Comparison of ENCODE assay signal across 10 cellular contexts in genomic region chr22:37678372-37678771, GRCh38. TPM values are rescaled to one million over a fixed set of nuclear protein-coding genes. Genes with fewer than 3 reads are reported as not detected.
DNase-seq lines count a peak whose midpoint lies in the region; ATAC-seq, FAIRE-seq and TF ChIP-seq lines count a peak whose summit lies in the region.
"Had no signal": no experiment of that assay in that cellular context is flagged by ENCODE, and none has a peak within 500 bp of the region (broad histone marks: within the 10 kb centered on the region; RNA-seq: fewer than 3 reads in every experiment).

No MANE protein-coding gene starts in this region.

- H3K9ac ChIP-seq in PC-3 (ENCODE audit: low read length) (no peak overlapping the region), endothelial cell of umbilical vein (replicated peaks; ENCODE audit: extremely low read depth, insufficient read depth, low read length) (no peak overlapping the region), MM.1S (ENCODE audit: low read length) (no peak overlapping the region)

- H3K4me2 ChIP-seq in PC-3 (ENCODE audit: low read length) (peak overlapping the region; percentile 42), endothelial cell of umbilical vein (ENCODE audit: insufficient read depth, low read length) (peak overlapping the region; percentile 43), MM.1S (ENCODE audit: low read depth, low read length) (no peak overlapping the region)

- peaks cover 34% of the 10 kb centered on the region for H3K4me1 ChIP-seq in CD4-positive, alpha-beta memory T cell (ENCODE audit: insufficient read depth, low read length)
- H3K4me1 ChIP-seq in PC-3 (ENCODE audit: insufficient read depth, low read length) (peaks cover 15% of the 10 kb centered on the region), endothelial cell of umbilical vein (ENCODE audit: control insufficient read depth, extremely low read depth, insufficient read depth, low read length) (peaks cover 9% of the 10 kb centered on the region), psoas muscle (peaks cover 31% of the 10 kb centered on the region), MM.1S (ENCODE audit: low read length) (peaks cover 18% of the 10 kb centered on the region), thyroid gland (peaks cover 27 to 45% of the 10 kb centered on the region in 2 donors)

- POLR2A ChIA-PET in CD4-positive, alpha-beta memory T cell (lab: Charles Lee; ENCODE audit: partially characterized antibody) = interaction anchor here (1.2 to 12.9 kb wide), 7 partner anchors 6 to 73 kb away, joined by 3 to 348 read pairs (median 69); partner anchors contain the start of genes GGA1, NOL12, PDXP and SH3BP1
- POLR2A ChIA-PET in PC-3 (lab: Charles Lee; ENCODE audit: unreplicated experiment) = no interaction called here
- POLR2A ChIA-PET in endothelial cell of umbilical vein (lab: Charles Lee) = interaction anchor here (0.6 to 0.7 kb wide), 2 partner anchors 27 to 35 kb away, joined by 3 to 5 read pairs; no protein-coding TSS in a partner anchor

- FAIRE-seq in endothelial cell of umbilical vein (lab: Jason Lieb, UNC) = no peak

- no peaks in the 10 kb centered on the region for H3K27me3 ChIP-seq in CD4-positive, alpha-beta memory T cell (ENCODE audit: insufficient read depth, low read length)
- H3K27me3 ChIP-seq in PC-3 (ENCODE audit: low read length) (no peaks in the 10 kb centered on the region), endothelial cell of umbilical vein (ENCODE audit: control insufficient read depth in 2 of 2, insufficient read depth in 2 of 2, low read length in 2 of 2) (no peaks in the 10 kb centered on the region), psoas muscle (ENCODE audit: insufficient read depth in 3 of 3, low read length in 2 of 3) (no peaks in the 10 kb centered on the region), MM.1S (replicated peaks; ENCODE audit: insufficient read depth, low read length) (no peaks in the 10 kb centered on the region), thyroid gland (no peaks in the 10 kb centered on the region)

- peaks cover 0 to 10% of the 10 kb centered on the region in 2 donors for H3K36me3 Mint-ChIP-seq in CD4-positive, alpha-beta memory T cell

- H3F3A ChIP-seq in PC-3 (ENCODE audit: low read length, unreplicated experiment) (peaks cover 3% of the 10 kb centered on the region), MM.1S (ENCODE audit: insufficient read depth, low read length) (peaks cover 32% of the 10 kb centered on the region)

- no peak overlapping the region for H3K4me3 ChIP-seq in CD4-positive, alpha-beta memory T cell (ENCODE audit: low read length in 2 of 2)
- H3K4me3 ChIP-seq in PC-3 (ENCODE audit: low read length) (peak overlapping the region; percentile 46), endothelial cell of umbilical vein (replicated peaks in 1 of 3; ENCODE audit: insufficient read depth in 1 of 3, low read depth in 1 of 3, low read length in 3 of 3) (peak overlapping the region in 1 of 3 experiments; percentile 35), psoas muscle (no peak overlapping the region), MM.1S (ENCODE audit: low read length) (no peak overlapping the region), thyroid gland (replicated peaks in 1 of 3) (no peak overlapping the region)

- no peak for DNase-seq in CD4-positive, alpha-beta memory T cell
- DNase-seq in PC-3 = no peak
- no peak for DNase-seq in endothelial cell of umbilical vein (ENCODE audit: low read depth, low spot score)
- DNase-seq in psoas muscle = no peak
- no peak for DNase-seq in MM.1S
- DNase-seq in thyroid gland = no peak
- DNase-seq in DMS153 treated with DMSO at 0.1 percent for 48 hours (lab: John Stamatoyannopoulos, UW; ENCODE audit: unreplicated experiment) = no peak
- no peak for DNase-seq in AML-193 (lab: John Stamatoyannopoulos, UW)
- DNase-seq: aorta, NCI-H446 had no signal

- no peaks in the 10 kb centered on the region for H3K36me3 ChIP-seq in CD4-positive, alpha-beta memory T cell (ENCODE audit: insufficient read depth, low read length)
- peaks cover 5% of the 10 kb centered on the region; the same call in 1 of the 2 replicates for H3K36me3 ChIP-seq in PC-3 (ENCODE audit: low read depth, low read length)
- H3K36me3 ChIP-seq in endothelial cell of umbilical vein (ENCODE audit: control insufficient read depth in 2 of 2, extremely low read depth in 1 of 2, insufficient read depth in 2 of 2, low read length in 2 of 2) = peaks cover 7 to 8% of the 10 kb centered on the region in 2 experiments
- peaks cover 0 to 32% of the 10 kb centered on the region in 2 donors for H3K36me3 ChIP-seq in psoas muscle (ENCODE audit: insufficient read depth in 1 of 2, low read depth in 1 of 2)
- H3K36me3 ChIP-seq in MM.1S (replicated peaks; ENCODE audit: insufficient read depth, low read length) = no peaks in the 10 kb centered on the region
- H3K36me3 ChIP-seq in thyroid gland = no peaks in the 10 kb centered on the region

- H3K4me3 Mint-ChIP-seq in CD4-positive, alpha-beta memory T cell = peak overlapping the region in 2 of 8 donors; percentile 26

- intact Hi-C loops in CD4-positive, alpha-beta memory T cell (cut with micrococcal nuclease) = no loop called here
- intact Hi-C loops in PC-3 (cut with micrococcal nuclease) (no loop called here), endothelial cell of umbilical vein (cut with micrococcal nuclease) (loop anchor here (5.0 kb wide), 2 partner anchors 114 to 116 kb away; partner anchors contain the start of gene CDC42EP1), psoas muscle (cut with DNase I) (no loop called here), thyroid gland (cut with DNase I) (loop anchor here (5.0 to 10.0 kb wide), 2 partner anchors 51 to 116 kb away; no protein-coding TSS in a partner anchor)

- H3K27ac Mint-ChIP-seq in CD4-positive, alpha-beta memory T cell = peak overlapping the region in 5 of 7 donors; percentile 77 to 100 (median 86)

- TF ChIP-seq POLR2A in endothelial cell of umbilical vein (IDR thresholded peaks at IDR 0.05; ENCODE audit: low read depth, low read length) = no peak
- TF ChIP-seq POLR2A in thyroid gland (IDR thresholded peaks at IDR 0.05) = no peak

- peaks cover 22 to 65% (median 36%) of the 10 kb centered on the region in 4 donors for H3K4me1 Mint-ChIP-seq in CD4-positive, alpha-beta memory T cell

- H3K9me3 ChIP-seq in CD4-positive, alpha-beta memory T cell (ENCODE audit: control insufficient read depth in 1 of 2, low read length in 2 of 2) = no peaks in the 10 kb centered on the region
- no peaks in the 10 kb centered on the region for H3K9me3 ChIP-seq in PC-3 (ENCODE audit: low read length)
- no peaks in the 10 kb centered on the region for H3K9me3 ChIP-seq in endothelial cell of umbilical vein (replicated peaks; ENCODE audit: control insufficient read depth, insufficient read depth, low read length)
- no peaks in the 10 kb centered on the region for H3K9me3 ChIP-seq in psoas muscle
- no peaks in the 10 kb centered on the region for H3K9me3 ChIP-seq in MM.1S (replicated peaks; ENCODE audit: insufficient read depth, low read length)
- no peaks in the 10 kb centered on the region for H3K9me3 ChIP-seq in thyroid gland

- H4K20me1 ChIP-seq in PC-3 (ENCODE audit: low read length) (peaks cover 6% of the 10 kb centered on the region; the same call in 1 of the 2 replicates), endothelial cell of umbilical vein (replicated peaks; ENCODE audit: control insufficient read depth, extremely low read depth, insufficient read depth, low read length) (no peaks in the 10 kb centered on the region), MM.1S (ENCODE audit: insufficient read depth, low read length) (no peaks in the 10 kb centered on the region)

- H3K27me3 Mint-ChIP-seq in CD4-positive, alpha-beta memory T cell = no peaks in the 10 kb centered on the region

- no peaks in the 10 kb centered on the region for H3K9me1 ChIP-seq in endothelial cell of umbilical vein (replicated peaks; ENCODE audit: control insufficient read depth, extremely low read depth, insufficient read depth, low read length)

- CTCF ChIA-PET in CD4-positive, alpha-beta memory T cell (lab: Charles Lee; ENCODE audit: partially characterized antibody) = interaction anchor here (8.9 to 22.7 kb wide), 4 partner anchors 18 to 70 kb away, joined by 78 to 558 read pairs (median 158); partner anchors contain the start of genes GGA1, PDXP and SH3BP1
- CTCF ChIA-PET in PC-3 (lab: Charles Lee) (no interaction called here), endothelial cell of umbilical vein (lab: Charles Lee) (interaction anchor here (8.7 kb wide), 1 partner anchor 35 kb away, joined by 307 read pairs; no protein-coding TSS in a partner anchor)

- H3K79me2 ChIP-seq in PC-3 (ENCODE audit: low read length) (peaks cover 25% of the 10 kb centered on the region), endothelial cell of umbilical vein (ENCODE audit: control insufficient read depth, insufficient read depth, low read length) (peaks cover 28% of the 10 kb centered on the region), MM.1S (ENCODE audit: low read length) (peaks cover 21% of the 10 kb centered on the region)

- peak overlapping the region; percentile 87 for H3K27ac ChIP-seq in CD4-positive, alpha-beta memory T cell (ENCODE audit: low read depth, low read length)
- no peak overlapping the region for H3K27ac ChIP-seq in PC-3 (ENCODE audit: low read length)
- H3K27ac ChIP-seq in endothelial cell of umbilical vein (ENCODE audit: insufficient read depth, low read depth, low read length) = no peak overlapping the region
- peak overlapping the region; percentile 96 for H3K27ac ChIP-seq in psoas muscle
- no peak overlapping the region for H3K27ac ChIP-seq in MM.1S (ENCODE audit: low read length)
- H3K27ac ChIP-seq in thyroid gland = no peak overlapping the region

- no peaks in the 10 kb centered on the region for H3K9me3 Mint-ChIP-seq in CD4-positive, alpha-beta memory T cell

- BruUV-seq in PC-3 (replicated peaks; lab: Mats Ljungman, UMichigan) = no TSS peak
- BruUV-seq in endothelial cell of umbilical vein (replicated peaks; lab: Mats Ljungman, UMichigan) = no TSS peak

- WGBS in psoas muscle, 3 donors = 55 to 61% (median 55%) methylated on average over 18 of the region's 18 CpGs
- WGBS in thyroid gland, 2 donors = 37 to 52% methylated on average over 4 to 12 of the region's 18 CpGs

- no peak for TF ChIP-seq CTCF in PC-3 (conservative IDR thresholded peaks at IDR 0.05; ENCODE audit: low read depth, low read length)
- TF ChIP-seq CTCF in endothelial cell of umbilical vein (IDR thresholded peaks at IDR 0.05; ENCODE audit: extremely low read depth in 1 of 2, insufficient read depth in 1 of 2, low read depth in 1 of 2, low read length in 2 of 2) = no peak
- no peak for TF ChIP-seq CTCF in psoas muscle (IDR thresholded peaks at IDR 0.05)
- no peak for TF ChIP-seq CTCF in MM.1S (IDR thresholded peaks at IDR 0.05; ENCODE audit: low read length)
- no peak for TF ChIP-seq CTCF in thyroid gland (IDR thresholded peaks at IDR 0.05)

- dilution Hi-C loops in endothelial cell of umbilical vein (cut with MboI; ENCODE audit: extremely low pct_ligation_motif_present, low sequenced_read_pairs) = no loop called here

- H3K9me2 ChIP-seq in PC-3 (replicated peaks; ENCODE audit: low read length) (no peaks in the 10 kb centered on the region), MM.1S (replicated peaks; ENCODE audit: insufficient read depth, low read length) (no peaks in the 10 kb centered on the region)

- H2AFZ ChIP-seq in PC-3 (ENCODE audit: low read length) = no peak overlapping the region
- no peak overlapping the region for H2AFZ ChIP-seq in endothelial cell of umbilical vein (ENCODE audit: low read depth, low read length)
- no peak overlapping the region for H2AFZ ChIP-seq in MM.1S (ENCODE audit: low read length)

- no peak for ATAC-seq in PC-3
- no peak for ATAC-seq in psoas muscle

RNA-seq across cellular contexts. Expression of gene LGALS1, which starts 2.9 kb away (rescaled TPM):
- 10 to 100 TPM; 64.8 to 68.7 TPM for total RNA-seq in CD4-positive, alpha-beta memory T cell
- polyA plus RNA-seq in CD4-positive, alpha-beta memory T cell = 100 to 1,000 TPM; 315 to 358 TPM
- total RNA-seq in PC-3 (2014; rRNA removed) (1,612 and 2,325 TPM in 2 replicates), endothelial cell of umbilical vein (2,698 and 3,340 TPM in 2 replicates), psoas muscle (1,000 to 10,000 TPM in 1 of 4 donors, 100 to 1,000 TPM in 3; 434 to 1,013 (median 908) TPM), thyroid gland (100 to 1,000 TPM; 146 to 212 (median 188) TPM)
- polyA plus RNA-seq in endothelial cell of umbilical vein (13,642 and 14,745 TPM in 2 replicates), psoas muscle (1,000 to 10,000 TPM in 2 of 3 donors, 100 to 1,000 TPM in 1; 717 to 1,817 (median 1,077) TPM)
- 7,658 and 7,748 TPM in 2 replicates for polyA plus RNA-seq in endothelial cell of umbilical vein (2011; cell fraction: cytosol; rRNA removed)
- polyA plus RNA-seq in endothelial cell of umbilical vein (2011; cell fraction: nucleus; rRNA removed) = 1,908 and 1,936 TPM in 2 replicates
- 4,419 and 5,787 TPM in 2 replicates for polyA plus RNA-seq in endothelial cell of umbilical vein (2012)
- 3,664 and 4,504 TPM in 2 replicates for polyA minus RNA-seq in endothelial cell of umbilical vein
- polyA minus RNA-seq in endothelial cell of umbilical vein (2011; cell fraction: cytosol; rRNA and poly(A)+ RNA removed) = 162 TPM
- polyA minus RNA-seq in endothelial cell of umbilical vein (2011; cell fraction: nucleus; rRNA and poly(A)+ RNA removed) = 352 and 404 TPM in 2 replicates

RNA-seq across cellular contexts. Expression of gene NOL12, which starts 7.8 kb away (rescaled TPM):
- 10 to 100 TPM; 50.3 to 52.0 TPM for total RNA-seq in CD4-positive, alpha-beta memory T cell
- polyA plus RNA-seq in CD4-positive, alpha-beta memory T cell = 10 to 100 TPM; 38.8 to 51.6 TPM
- total RNA-seq in PC-3 (2014; rRNA removed) (32.9 and 45.4 TPM in 2 replicates), endothelial cell of umbilical vein (29.1 and 31.5 TPM in 2 replicates), psoas muscle (10 to 100 TPM; 11.9 to 15.4 (median 12.3) TPM), thyroid gland (10 to 100 TPM; 18.7 to 52.6 (median 47.6) TPM)
- polyA plus RNA-seq in endothelial cell of umbilical vein (22.0 and 23.2 TPM in 2 replicates), psoas muscle (10 to 100 TPM; 21.0 to 43.4 (median 22.0) TPM)
- polyA plus RNA-seq in endothelial cell of umbilical vein (2011; cell fraction: cytosol; rRNA removed) = 28.0 and 29.6 TPM in 2 replicates
- polyA plus RNA-seq in endothelial cell of umbilical vein (2011; cell fraction: nucleus; rRNA removed) = 38.0 and 54.7 TPM in 2 replicates
- polyA plus RNA-seq in endothelial cell of umbilical vein (2012) = 14.6 and 17.9 TPM in 2 replicates
- polyA minus RNA-seq in endothelial cell of umbilical vein = 11.6 and 13.0 TPM in 2 replicates
- polyA minus RNA-seq in endothelial cell of umbilical vein (2011; cell fraction: cytosol; rRNA and poly(A)+ RNA removed) = 10.0 TPM
- polyA minus RNA-seq in endothelial cell of umbilical vein (2011; cell fraction: nucleus; rRNA and poly(A)+ RNA removed) = 8.0 and 12.8 TPM in 2 replicates

RNA-seq across cellular contexts. Expression of gene TRIOBP, which starts 18.5 kb away (rescaled TPM):
- total RNA-seq in CD4-positive, alpha-beta memory T cell = 10 to 100 TPM; 25.8 to 26.1 TPM
- polyA plus RNA-seq in CD4-positive, alpha-beta memory T cell = 10 to 100 TPM in 1 of 2 donors, 1 to 10 TPM in 1; 9.2 to 13.0 TPM
- 64.5 and 74.8 TPM in 2 replicates for total RNA-seq in PC-3 (2014; rRNA removed)
- 104 TPM in 2 replicates for total RNA-seq in endothelial cell of umbilical vein
- 53.8 and 60.6 TPM in 2 replicates for polyA plus RNA-seq in endothelial cell of umbilical vein
- 63.6 and 79.0 TPM in 2 replicates for polyA plus RNA-seq in endothelial cell of umbilical vein (2011; cell fraction: cytosol; rRNA removed)
- polyA plus RNA-seq in endothelial cell of umbilical vein (2011; cell fraction: nucleus; rRNA removed) = 47.6 and 54.0 TPM in 2 replicates
- 54.5 and 57.2 TPM in 2 replicates for polyA plus RNA-seq in endothelial cell of umbilical vein (2012)
- polyA minus RNA-seq in endothelial cell of umbilical vein = 107 and 137 TPM in 2 replicates
- 14.3 TPM for polyA minus RNA-seq in endothelial cell of umbilical vein (2011; cell fraction: cytosol; rRNA and poly(A)+ RNA removed)
- 37.7 and 39.5 TPM in 2 replicates for polyA minus RNA-seq in endothelial cell of umbilical vein (2011; cell fraction: nucleus; rRNA and poly(A)+ RNA removed)
- total RNA-seq in psoas muscle = 10 to 100 TPM; 22.1 to 34.6 (median 24.5) TPM
- polyA plus RNA-seq in psoas muscle = 10 to 100 TPM; 19.1 to 42.7 (median 24.7) TPM
- 100 to 1,000 TPM; 120 to 150 (median 140) TPM for total RNA-seq in thyroid gland

RNA-seq across cellular contexts. Expression of gene PDXP, which starts 19.8 kb away (rescaled TPM):
- 1 to 10 TPM; 7.3 to 9.8 TPM for total RNA-seq in CD4-positive, alpha-beta memory T cell
- polyA plus RNA-seq in CD4-positive, alpha-beta memory T cell = 1 to 10 TPM in 1 of 2 donors, under 1 TPM in 1; 0.38 to 7.1 TPM
- total RNA-seq in PC-3 (2014; rRNA removed) (36.9 and 51.3 TPM in 2 replicates), endothelial cell of umbilical vein (14.8 and 18.0 TPM in 2 replicates), psoas muscle (10 to 100 TPM in 3 of 4 donors, 1 to 10 TPM in 1; 9.0 to 13.0 (median 12.3) TPM), thyroid gland (10 to 100 TPM in 3 of 4 donors, 1 to 10 TPM in 1; 4.2 to 15.8 (median 12.3) TPM)
- polyA plus RNA-seq in endothelial cell of umbilical vein (20.0 and 22.6 TPM in 2 replicates), psoas muscle (10 to 100 TPM in 2 of 3 donors, 1 to 10 TPM in 1; 9.8 to 37.9 (median 24.4) TPM)
- 17.7 and 18.2 TPM in 2 replicates for polyA plus RNA-seq in endothelial cell of umbilical vein (2011; cell fraction: cytosol; rRNA removed)
- polyA plus RNA-seq in endothelial cell of umbilical vein (2011; cell fraction: nucleus; rRNA removed) = 6.1 and 6.5 TPM in 2 replicates
- polyA plus RNA-seq in endothelial cell of umbilical vein (2012) = 10.5 and 13.7 TPM in 2 replicates
- 9.2 and 10.3 TPM in 2 replicates for polyA minus RNA-seq in endothelial cell of umbilical vein
- 29.8 TPM for polyA minus RNA-seq in endothelial cell of umbilical vein (2011; cell fraction: cytosol; rRNA and poly(A)+ RNA removed)
- polyA minus RNA-seq in endothelial cell of umbilical vein (2011; cell fraction: nucleus; rRNA and poly(A)+ RNA removed) = 2.7 and 4.6 TPM in 2 replicates

RNA-seq across cellular contexts. Expression of gene SH3BP1, which starts 38.9 kb away (rescaled TPM):
- total RNA-seq in CD4-positive, alpha-beta memory T cell = 10 to 100 TPM; 84.0 to 89.2 TPM
- polyA plus RNA-seq in CD4-positive, alpha-beta memory T cell = 10 to 100 TPM; 17.6 to 30.3 TPM
- total RNA-seq in PC-3 (2014; rRNA removed) (18.0 and 23.2 TPM in 2 replicates), endothelial cell of umbilical vein (2.8 and 4.3 TPM in 2 replicates), psoas muscle (1 to 10 TPM; 1.4 to 2.4 (median 1.9) TPM), thyroid gland (10 to 100 TPM in 1 of 4 donors, 1 to 10 TPM in 2, under 1 TPM in 1; 0.81 to 10.1 (median 3.3) TPM)
- polyA plus RNA-seq in endothelial cell of umbilical vein (2.3 and 4.2 TPM in 2 replicates), psoas muscle (under 1 TPM; 0.20 to 0.64 (median 0.34) TPM)
- 4.8 and 5.9 TPM in 2 replicates for polyA plus RNA-seq in endothelial cell of umbilical vein (2011; cell fraction: cytosol; rRNA removed)
- 7.6 and 9.2 TPM in 2 replicates for polyA plus RNA-seq in endothelial cell of umbilical vein (2011; cell fraction: nucleus; rRNA removed)
- 9.5 and 10.4 TPM in 2 replicates for polyA plus RNA-seq in endothelial cell of umbilical vein (2012)
- polyA minus RNA-seq in endothelial cell of umbilical vein = 5.3 and 7.2 TPM in 2 replicates
- polyA minus RNA-seq in endothelial cell of umbilical vein (2011; cell fraction: cytosol; rRNA and poly(A)+ RNA removed) = not detected
- 1.5 and 3.1 TPM in 2 replicates for polyA minus RNA-seq in endothelial cell of umbilical vein (2011; cell fraction: nucleus; rRNA and poly(A)+ RNA removed)

Comparison
In these comparisons a context has a peak if more than half of its experiments do, and no peak if none do; other contexts are left out.
1. H3K27ac ChIP-seq: peak in CD4-positive, alpha-beta memory T cell (single experiment) and psoas muscle (single experiment); none in PC-3 (single experiment), endothelial cell of umbilical vein (single experiment), MM.1S (single experiment) and thyroid gland (0 of 3).
2. intact Hi-C loops: an anchor here in endothelial cell of umbilical vein (5.0 kb wide) and thyroid gland (5.0 to 10.0 kb wide); none called in CD4-positive, alpha-beta memory T cell, PC-3 and psoas muscle.